ENCODE assay signal across 26 cellular contexts in genomic region chr3:143910756-143911155, GRCh38.
"Had no signal": no experiment of that assay in that cellular context is flagged by ENCODE, and none has a peak within 500 bp of the region (broad histone marks: within the 10 kb centered on the region; RNA-seq: fewer than 3 reads in every experiment).

No MANE protein-coding gene starts in this region.

- H2AFZ ChIP-seq: neural progenitor cell had no signal

- DNase-seq: kidney; left colon; left lung; lower lobe of right lung; mesendoderm; naive B cell; natural killer cell; nephron progenitor cell; ovary; right lobe of liver; stimulated activated CD4-positive, alpha-beta T cell treated with anti-CD3 and anti-CD28 coated beads, Interleukin-1b, Interleukin-23, amount 100 ng/mL, for 48 hours; stimulated activated CD4-positive, alpha-beta T cell treated with anti-CD3 and anti-CD28 coated beads, Interleukin-2, amount 100 ng/mL, for 48 hours; stimulated activated CD4-positive, alpha-beta T cell treated with anti-CD3 and anti-CD28 coated beads, Interleukin-4, amount 100 ng/mL, for 4 hours; stimulated activated CD8-positive, alpha-beta memory T cell treated with anti-CD3 and anti-CD28 coated beads, Interleukin-4, amount 100 ng/mL, for 48 hours; stimulated activated naive B cell treated with anti-CD40 and anti-IgM and Interleukin-4, amounts not matched to agents 10 μg/mL and 1 μg/mL and 100 μg/mL, for 72 hours; stimulated activated naive CD8-positive, alpha-beta T cell treated with anti-CD3 and anti-CD28 coated beads, Interleukin-15, Interleukin-2, amounts not matched to agents 100 U/mL and 50 U/mL, for 24 hours; stomach; testis; thyroid gland; transverse colon; upper lobe of left lung had no signal

- H3K9me3 ChIP-seq: left lung, lower lobe of right lung, neutrophil, ovary, right lobe of liver, stomach, testis, thyroid gland, transverse colon, upper lobe of left lung, vagina had no signal

- H3K27ac ChIP-seq: left lung, lower lobe of right lung, neural progenitor cell, neutrophil, ovary, right atrium auricular region, right lobe of liver, stomach, testis, thyroid gland, transverse colon, upper lobe of left lung, vagina had no signal

- H3K9ac ChIP-seq: neural progenitor cell had no signal

- H3K27me3 ChIP-seq: left lung, neural progenitor cell, neutrophil, ovary, right atrium auricular region, right lobe of liver, stomach, testis, thyroid gland, transverse colon, upper lobe of left lung, vagina had no signal

- H3K4me2 ChIP-seq: neural progenitor cell, smooth muscle cell had no signal

- H3K4me1 ChIP-seq: left lung, lower lobe of right lung, neural progenitor cell, right atrium auricular region, right lobe of liver, stomach, testis, thyroid gland, transverse colon, upper lobe of left lung, vagina had no signal

- ATAC-seq: left colon; left lung; lower lobe of right lung; natural killer cell; right lobe of liver; stimulated activated naive B cell treated with anti-CD40 and anti-IgM and Interleukin-4, amounts not matched to agents 10 μg/mL and 1 μg/mL and 100 μg/mL, for 72 hours; stimulated activated naive CD8-positive, alpha-beta T cell treated with anti-CD3 and anti-CD28 coated beads, Interleukin-15, Interleukin-2, amounts not matched to agents 100 U/mL and 50 U/mL, for 24 hours had no signal

- FAIRE-seq: kidney had no signal

- H3K36me3 ChIP-seq: left lung, lower lobe of right lung, neural progenitor cell, neutrophil, ovary, right atrium auricular region, right lobe of liver, stomach, thyroid gland, transverse colon, upper lobe of left lung, vagina had no signal

- H3K4me3 ChIP-seq: left lung, lower lobe of right lung, neural progenitor cell, ovary, right atrium auricular region, right lobe of liver, smooth muscle cell, stomach, testis, thyroid gland, transverse colon, upper lobe of left lung, vagina had no signal
